In the genomic region with DNA sequence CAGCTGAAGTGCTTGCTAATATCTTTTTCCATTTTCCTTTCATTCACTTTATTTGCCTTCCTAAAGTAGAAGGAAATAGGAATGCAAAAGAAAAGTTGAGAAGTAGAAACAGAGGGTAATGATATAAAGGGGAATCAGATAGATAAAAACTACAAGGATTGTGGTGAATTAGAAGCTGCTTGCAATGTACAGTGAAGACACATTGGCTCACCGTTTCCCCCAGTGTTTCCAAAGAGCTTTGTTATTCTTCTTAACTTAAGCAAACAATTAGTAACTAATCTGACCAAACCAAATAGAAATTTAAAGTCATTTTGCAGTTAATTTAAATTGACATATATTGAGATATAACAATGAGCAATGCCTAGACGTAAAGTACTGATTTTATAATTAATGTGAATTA, we compare ENCODE assay signal across 24 cellular contexts.
DNase-seq lines count a peak whose midpoint lies in the region; ATAC-seq, FAIRE-seq and TF ChIP-seq lines count a peak whose summit lies in the region.
"Had no signal": no experiment of that assay in that cellular context is flagged by ENCODE, and none has a peak within 500 bp of the region (broad histone marks: within the 10 kb centered on the region; RNA-seq: fewer than 3 reads in every experiment).

No MANE protein-coding gene starts in this region.

- no peak for TF ChIP-seq CTCF in right lobe of liver (IDR thresholded peaks at IDR 0.05)
- TF ChIP-seq CTCF in HepG2 (CRISPR knock-in tag; IDR thresholded peaks at IDR 0.05): no peak

- no peaks in the 10 kb centered on the region for H4K20me1 ChIP-seq in HepG2 (ENCODE audit: insufficient read depth, low read length)
- H4K20me1 ChIP-seq: BLaER1 treated with 17β-estradiol and CSF1 and Interleukin-3, amounts not matched to agents 10 nM and 100 nM had no signal

- peaks cover 0 to 15% (median 7%) of the 10 kb centered on the region in 4 donors for H3K4me1 ChIP-seq in right lobe of liver
- peaks cover 7% of the 10 kb centered on the region for H3K4me1 ChIP-seq in HepG2 (ENCODE audit: insufficient read depth, low read length)
- H3K4me1 ChIP-seq: A549; BLaER1 treated with 17β-estradiol and CSF1 and Interleukin-3, amounts not matched to agents 10 nM and 100 nM; Caco-2 had no signal

- H3K9me3 ChIP-seq in right lobe of liver (no peaks in the 10 kb centered on the region), HepG2 (ENCODE audit: low read length) (no peaks in the 10 kb centered on the region)
- H3K9me3 ChIP-seq: A549; BLaER1 treated with 17β-estradiol and CSF1 and Interleukin-3, amounts not matched to agents 10 nM and 100 nM; Caco-2 had no signal

- no peaks in the 10 kb centered on the region for H3K79me2 ChIP-seq in HepG2 (ENCODE audit: insufficient read depth, low read length)

- no peak overlapping the region for H2AFZ ChIP-seq in HepG2 (ENCODE audit: low read length)

- H3K27me3 ChIP-seq in right lobe of liver (no peaks in the 10 kb centered on the region), HepG2 (ENCODE audit: control insufficient read depth in 1 of 2, insufficient read depth in 2 of 2, low read length in 2 of 2) (no peaks in the 10 kb centered on the region)
- H3K27me3 ChIP-seq: BLaER1 treated with 17β-estradiol and CSF1 and Interleukin-3, amounts not matched to agents 10 nM and 100 nM had no signal

- TF ChIP-seq EP300 in HepG2 (IDR thresholded peaks at IDR 0.05; ENCODE audit: low read depth in 2 of 2, low read length in 2 of 2) (no peak), HepG2 (CRISPR knock-in tag; IDR thresholded peaks at IDR 0.05; ENCODE audit: borderline replicate concordance) (no peak)

- no peak overlapping the region for H3K4me3 ChIP-seq in right lobe of liver
- no peak overlapping the region for H3K4me3 ChIP-seq in HepG2 (replicated peaks in 1 of 3; ENCODE audit: insufficient read depth in 1 of 3, low read depth in 2 of 3, low read length in 3 of 3)
- H3K4me3 ChIP-seq: A549; BLaER1 treated with 17β-estradiol and CSF1 and Interleukin-3, amounts not matched to agents 10 nM and 100 nM; GM12878 had no signal

- POLR2A ChIA-PET in HepG2 (lab: Yijun Ruan, JAX): interaction anchor here (2.1 kb wide), 1 partner anchor 63 kb away, joined by 10 read pairs; the partner anchor contains the start of genes PIGN and RELCH

- H3K27ac ChIP-seq in right lobe of liver (no peak overlapping the region), HepG2 (ENCODE audit: extremely low read length, insufficient read depth, low read length) (no peak overlapping the region)
- H3K27ac ChIP-seq: 22Rv1; A549; BLaER1 treated with 17β-estradiol and CSF1 and Interleukin-3, amounts not matched to agents 10 nM and 100 nM; C4-2B had no signal

- no TSS peak for BruUV-seq in HepG2 (replicated peaks; lab: Mats Ljungman, UMichigan)

- in situ Hi-C loops in HepG2 (cut with HindIII; ENCODE audit: extremely low pct_ligation_motif_present, low pct_unique_long_range_greater_than_20kb): no loop called here

- no peak overlapping the region for H3K4me2 ChIP-seq in HepG2 (ENCODE audit: low read depth, low read length)
- H3K4me2 ChIP-seq: A549; BLaER1 treated with 17β-estradiol and CSF1 and Interleukin-3, amounts not matched to agents 10 nM and 100 nM had no signal

- 36% methylated on average over 2 of the region's 2 CpGs for WGBS in right lobe of liver (ENCODE audit: insufficient coverage, low coverage, low lambda C conversion rate, missing lambda C conversion rate)
- 69% methylated on average over 2 of the region's 2 CpGs for WGBS in HepG2 (ENCODE audit: low lambda C conversion rate)

- intact Hi-C loops in right lobe of liver (cut with DNase I): no loop called here
- intact Hi-C loops in HepG2 (cut with micrococcal nuclease; ENCODE audit: unreplicated experiment): no loop called here

- CTCF ChIA-PET in HepG2 (lab: Yijun Ruan, JAX; ENCODE audit: low intra/inter-chr PET ratio, low total read pairs): interaction anchor here (3.9 kb wide), 1 partner anchor 66 kb away, joined by 33 read pairs; no protein-coding TSS in a partner anchor

- peaks cover 0 to 1% (median 0%) of the 10 kb centered on the region in 4 donors for H3K36me3 ChIP-seq in right lobe of liver
- H3K36me3 ChIP-seq in HepG2 (replicated peaks in 1 of 2; ENCODE audit: control insufficient read depth in 1 of 2, insufficient read depth in 2 of 2, low read length in 2 of 2): peaks cover 0 to 7% of the 10 kb centered on the region in 2 experiments; a peak in 1 of 5 replicates

- DNase-seq in right lobe of liver: no peak
- DNase-seq in HepG2 (ENCODE audit: low spot score): no peak
- peak; percentile 4 for DNase-seq in renal cortical epithelial cell (ENCODE audit: low read depth)
- no peak for DNase-seq in kidney glomerular epithelial cell (lab: John Stamatoyannopoulos, UW)
- DNase-seq: AML-193; Caco-2; CD4-positive, alpha-beta T cell; CD8-positive, alpha-beta T cell; DMS 273 treated with DMSO at 0.1 percent for 48 hours; DMS153; DMS53; DMS79; DND-41; EL; GDM1 had no signal

- peak in 3 of 4 donors; percentile 38 to 58 (median 56) for ATAC-seq in right lobe of liver
- ATAC-seq in HepG2: no peak
- no peak for ATAC-seq in HG03045 (IDR thresholded peaks at IDR 0.05; ENCODE audit: unreplicated experiment)
- ATAC-seq: A549; CD8-positive, alpha-beta T cell; GM12878 had no signal

- TF ChIP-seq RAD21 in HepG2 (CRISPR knock-in tag; IDR thresholded peaks at IDR 0.05): no peak

- FAIRE-seq in HepG2 (lab: Jason Lieb, UNC) (no peak), islet of Langerhans (lab: Jason Lieb, UNC) (peak; percentile 21)
- FAIRE-seq: A549, GM12878, GM12892, GM18507 had no signal

- TF ChIP-seq POLR2A in right lobe of liver (IDR thresholded peaks at IDR 0.05) (no peak), HepG2 (IDR thresholded peaks at IDR 0.05; ENCODE audit: insufficient read depth in 1 of 2, low read depth in 2 of 2, low read length in 2 of 2) (no peak)

- no peak overlapping the region for H3K9ac ChIP-seq in HepG2 (ENCODE audit: insufficient read depth, low read depth, low read length)
- H3K9ac ChIP-seq: BLaER1 treated with 17β-estradiol and CSF1 and Interleukin-3, amounts not matched to agents 10 nM and 100 nM had no signal

TF ChIP-seq in HepG2, 621 proteins besides CTCF, POLR2A, EP300 and RAD21 (continues in another document):
- TF ChIP-seq TOE1 (CRISPR knock-in tag; IDR thresholded peaks at IDR 0.05): no peak
- TF ChIP-seq, protein P1, sequence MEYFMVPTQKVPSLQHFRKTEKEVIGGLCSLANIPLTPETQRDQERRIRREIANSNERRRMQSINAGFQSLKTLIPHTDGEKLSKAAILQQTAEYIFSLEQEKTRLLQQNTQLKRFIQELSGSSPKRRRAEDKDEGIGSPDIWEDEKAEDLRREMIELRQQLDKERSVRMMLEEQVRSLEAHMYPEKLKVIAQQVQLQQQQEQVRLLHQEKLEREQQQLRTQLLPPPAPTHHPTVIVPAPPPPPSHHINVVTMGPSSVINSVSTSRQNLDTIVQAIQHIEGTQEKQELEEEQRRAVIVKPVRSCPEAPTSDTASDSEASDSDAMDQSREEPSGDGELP (IDR thresholded peaks at IDR 0.05; ENCODE audit: borderline replicate concordance, low read depth): no peak
- no peak for TF ChIP-seq ZBTB10 (CRISPR knock-in tag; IDR thresholded peaks at IDR 0.05; ENCODE audit: borderline replicate concordance)
- TF ChIP-seq ZNF850 (CRISPR knock-in tag; conservative IDR thresholded peaks at IDR 0.05): no peak
- TF ChIP-seq SMAD3 (CRISPR knock-in tag; IDR thresholded peaks at IDR 0.05): no peak
- TF ChIP-seq ZFP36L2 (CRISPR knock-in tag; IDR thresholded peaks at IDR 0.05): no peak
- TF ChIP-seq ZNF644 (CRISPR knock-in tag; IDR thresholded peaks at IDR 0.05; ENCODE audit: low read depth): no peak
- no peak for TF ChIP-seq SIN3B (IDR thresholded peaks at IDR 0.05; ENCODE audit: low read length)
- TF ChIP-seq ZNF292 (CRISPR knock-in tag; IDR thresholded peaks at IDR 0.05; ENCODE audit: borderline replicate concordance, low read depth): no peak
- TF ChIP-seq, protein P2, sequence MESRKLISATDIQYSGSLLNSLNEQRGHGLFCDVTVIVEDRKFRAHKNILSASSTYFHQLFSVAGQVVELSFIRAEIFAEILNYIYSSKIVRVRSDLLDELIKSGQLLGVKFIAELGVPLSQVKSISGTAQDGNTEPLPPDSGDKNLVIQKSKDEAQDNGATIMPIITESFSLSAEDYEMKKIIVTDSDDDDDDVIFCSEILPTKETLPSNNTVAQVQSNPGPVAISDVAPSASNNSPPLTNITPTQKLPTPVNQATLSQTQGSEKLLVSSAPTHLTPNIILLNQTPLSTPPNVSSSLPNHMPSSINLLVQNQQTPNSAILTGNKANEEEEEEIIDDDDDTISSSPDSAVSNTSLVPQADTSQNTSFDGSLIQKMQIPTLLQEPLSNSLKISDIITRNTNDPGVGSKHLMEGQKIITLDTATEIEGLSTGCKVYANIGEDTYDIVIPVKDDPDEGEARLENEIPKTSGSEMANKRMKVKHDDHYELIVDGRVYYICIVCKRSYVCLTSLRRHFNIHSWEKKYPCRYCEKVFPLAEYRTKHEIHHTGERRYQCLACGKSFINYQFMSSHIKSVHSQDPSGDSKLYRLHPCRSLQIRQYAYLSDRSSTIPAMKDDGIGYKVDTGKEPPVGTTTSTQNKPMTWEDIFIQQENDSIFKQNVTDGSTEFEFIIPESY (CRISPR knock-in tag; IDR thresholded peaks at IDR 0.05): no peak

Comparison
In these comparisons a context has a peak if more than half of its experiments do, and no peak if none do; other contexts are left out.
1. ATAC-seq: peak in right lobe of liver (3 of 4); none in HepG2 (single experiment) and HG03045 (single experiment).